In the genomic region with DNA sequence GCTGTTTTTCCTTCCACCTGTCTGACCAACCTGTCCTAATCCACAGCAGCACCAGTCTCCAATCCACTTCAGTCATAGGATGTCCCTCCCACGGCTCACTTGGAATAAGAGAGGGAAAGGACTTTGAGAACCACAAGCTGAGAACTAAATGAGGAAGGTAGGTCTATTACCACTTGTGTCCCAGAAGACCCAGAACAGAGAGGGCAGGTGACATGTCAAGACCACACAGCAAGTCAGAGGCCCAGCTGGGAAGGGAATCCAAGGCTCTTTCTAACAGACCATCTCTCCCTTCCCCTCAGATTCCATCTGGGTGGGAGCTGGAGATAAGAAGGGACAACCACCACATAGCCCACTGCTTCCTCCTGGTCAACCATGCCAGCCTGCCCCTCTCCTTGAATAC, we compare ENCODE assay signal across 1 cellular context.
TF ChIP-seq lines count a peak whose summit lies in the region.

No MANE protein-coding gene starts in this region.

TF ChIP-seq in K562, 482 proteins besides CTCF, POLR2A, EP300 and RAD21 (continued from another document):
- TF ChIP-seq, protein P1, sequence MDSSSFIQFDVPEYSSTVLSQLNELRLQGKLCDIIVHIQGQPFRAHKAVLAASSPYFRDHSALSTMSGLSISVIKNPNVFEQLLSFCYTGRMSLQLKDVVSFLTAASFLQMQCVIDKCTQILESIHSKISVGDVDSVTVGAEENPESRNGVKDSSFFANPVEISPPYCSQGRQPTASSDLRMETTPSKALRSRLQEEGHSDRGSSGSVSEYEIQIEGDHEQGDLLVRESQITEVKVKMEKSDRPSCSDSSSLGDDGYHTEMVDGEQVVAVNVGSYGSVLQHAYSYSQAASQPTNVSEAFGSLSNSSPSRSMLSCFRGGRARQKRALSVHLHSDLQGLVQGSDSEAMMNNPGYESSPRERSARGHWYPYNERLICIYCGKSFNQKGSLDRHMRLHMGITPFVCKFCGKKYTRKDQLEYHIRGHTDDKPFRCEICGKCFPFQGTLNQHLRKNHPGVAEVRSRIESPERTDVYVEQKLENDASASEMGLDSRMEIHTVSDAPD (CRISPR knock-in tag; IDR thresholded peaks at IDR 0.05): no peak
